33 cellular contexts compared by ENCODE assay signal in genomic region chr17:31721291-31722025, GRCh38.
A peak's percentile ranks its signal among the peaks of the same experiment; 100 is the strongest.
DNase-seq lines count a peak whose midpoint lies in the region; ATAC-seq and TF ChIP-seq lines count a peak whose summit lies in the region.
"Had no signal": no experiment of that assay in that cellular context is flagged by ENCODE, and none has a peak within 500 bp of the region (broad histone marks: within the 10 kb centered on the region; RNA-seq: fewer than 3 reads in every experiment).

No MANE protein-coding gene starts in this region.

- H3K27ac ChIP-seq in right atrium auricular region, result peak overlapping the region in 1 of 2 donors; percentile 66
- H3K27ac ChIP-seq in ascending aorta, result peak overlapping the region; percentile 67 to 81
- H3K27ac ChIP-seq in left ventricle myocardium inferior (replicated peaks), result peak overlapping the region; percentile 77
- peak overlapping the region; percentile 39 to 71 for H3K27ac ChIP-seq in tibial artery
- H3K27ac ChIP-seq: HL-60, uterus had no signal

- TF ChIP-seq CTCF in right atrium auricular region (IDR thresholded peaks at IDR 0.05), result no peak
- no peak for TF ChIP-seq CTCF in ascending aorta (IDR thresholded peaks at IDR 0.05)
- no peak for TF ChIP-seq CTCF in left ventricle myocardium inferior (IDR thresholded peaks at IDR 0.05; ENCODE audit: borderline replicate concordance)
- no peak for TF ChIP-seq CTCF in tibial artery (IDR thresholded peaks at IDR 0.05)

- H3K4me3 ChIP-seq in right atrium auricular region (no peak overlapping the region), ascending aorta (no peak overlapping the region), left ventricle myocardium inferior (no peak overlapping the region), tibial artery (no peak overlapping the region)
- H3K4me3 ChIP-seq: body of pancreas, GM23338, smooth muscle cell, uterus had no signal

- H3K36me3 ChIP-seq in right atrium auricular region (no peaks in the 10 kb centered on the region), ascending aorta (no peaks in the 10 kb centered on the region), left ventricle myocardium inferior (no peaks in the 10 kb centered on the region), tibial artery (no peaks in the 10 kb centered on the region)
- H3K36me3 ChIP-seq: uterus had no signal

- H3K4me1 ChIP-seq in right atrium auricular region (peaks cover 0 to 20% of the 10 kb centered on the region in 2 donors), ascending aorta (peaks cover 5 to 22% of the 10 kb centered on the region in 2 donors), left ventricle myocardium inferior (peaks cover 36% of the 10 kb centered on the region), tibial artery (peaks cover 0 to 47% (median 33%) of the 10 kb centered on the region in 4 donors)
- H3K4me1 ChIP-seq: body of pancreas, uterus had no signal

- ATAC-seq in Right ventricle myocardium superior (ENCODE audit: poor library complexity) (peak; percentile 9), HG03469 (IDR thresholded peaks at IDR 0.05; ENCODE audit: unreplicated experiment) (no peak)
- ATAC-seq: activated CD8-positive, alpha-beta memory T cell treated with anti-CD3 and anti-CD28 coated beads, Interleukin-2, amount 10 ng/mL, durations not matched to agents 7 days and 5 days; GM23338; PC-3 had no signal

- H3K27me3 ChIP-seq in right atrium auricular region, result no peaks in the 10 kb centered on the region
- no peaks in the 10 kb centered on the region for H3K27me3 ChIP-seq in ascending aorta
- H3K27me3 ChIP-seq in left ventricle myocardium inferior (ENCODE audit: low read depth), result no peaks in the 10 kb centered on the region
- no peaks in the 10 kb centered on the region for H3K27me3 ChIP-seq in tibial artery
- H3K27me3 ChIP-seq: body of pancreas, uterus had no signal

- no peaks in the 10 kb centered on the region for H3K9me3 ChIP-seq in right atrium auricular region
- H3K9me3 ChIP-seq in ascending aorta, result no peaks in the 10 kb centered on the region
- no peaks in the 10 kb centered on the region for H3K9me3 ChIP-seq in left ventricle myocardium inferior (replicated peaks)
- H3K9me3 ChIP-seq in tibial artery, result no peaks in the 10 kb centered on the region
- H3K9me3 ChIP-seq: body of pancreas, uterus had no signal

- no peak for DNase-seq in Right ventricle myocardium superior
- no peak for DNase-seq in right atrium auricular region (ENCODE audit: low spot score)
- DNase-seq in ascending aorta (ENCODE audit: low spot score in 2 of 2), result peak in 1 of 2 donors; percentile 61
- no peak for DNase-seq in left ventricle myocardium inferior
- DNase-seq in tibial artery, result no peak
- DNase-seq in DMS53 (lab: John Stamatoyannopoulos, UW), result no peak
- DNase-seq in T1000 (lab: John Stamatoyannopoulos, UW), result no peak
- DNase-seq: 8988T; activated CD4-positive, alpha-beta T cell treated with anti-CD3 and anti-CD28 coated beads, Interleukin-2, amount 50 U/mL, for 1 hour; activated CD4-positive, CD25-positive, alpha-beta regulatory T cell; activated CD8-positive, alpha-beta memory T cell treated with anti-CD3 and anti-CD28 coated beads, Interleukin-2, amount 10 ng/mL, durations not matched to agents 7 days and 5 days; activated naive CD4-positive, alpha-beta T cell treated with Interleukin-2 at 50 U/mL for 16 hours; activated T-cell treated with anti-CD3 and anti-CD28 coated beads, Interleukin-2, amount 50 U/mL, for 48 hours; Calu3; CD4-positive, CD25-positive, alpha-beta regulatory T cell; DND-41; immature natural killer cell; left cardiac atrium; NCI-H1417 treated with DMSO at 0.1 percent for 48 hours; NCI-H2081; NCI-H345; NCI-H69; PC-3; SHP77; stimulated activated naive CD4-positive, alpha-beta T cell treated with Interleukin-2 at 50 U/mL for 16 hours; SW 1271; T-helper 9 cell; uterus had no signal

- intact Hi-C loops in Right ventricle myocardium superior (cut with DNase I) (no loop called here), ascending aorta (cut with DNase I) (loop anchor here (1.0 to 5.0 kb wide), 2 partner anchors 25 to 101 kb away; no protein-coding TSS in a partner anchor), left ventricle myocardium inferior (cut with micrococcal nuclease) (no loop called here), tibial artery (cut with DNase I; ENCODE audit: low total_unique reads) (no loop called here)
